28 cellular contexts compared by ENCODE assay signal in the genomic region with DNA sequence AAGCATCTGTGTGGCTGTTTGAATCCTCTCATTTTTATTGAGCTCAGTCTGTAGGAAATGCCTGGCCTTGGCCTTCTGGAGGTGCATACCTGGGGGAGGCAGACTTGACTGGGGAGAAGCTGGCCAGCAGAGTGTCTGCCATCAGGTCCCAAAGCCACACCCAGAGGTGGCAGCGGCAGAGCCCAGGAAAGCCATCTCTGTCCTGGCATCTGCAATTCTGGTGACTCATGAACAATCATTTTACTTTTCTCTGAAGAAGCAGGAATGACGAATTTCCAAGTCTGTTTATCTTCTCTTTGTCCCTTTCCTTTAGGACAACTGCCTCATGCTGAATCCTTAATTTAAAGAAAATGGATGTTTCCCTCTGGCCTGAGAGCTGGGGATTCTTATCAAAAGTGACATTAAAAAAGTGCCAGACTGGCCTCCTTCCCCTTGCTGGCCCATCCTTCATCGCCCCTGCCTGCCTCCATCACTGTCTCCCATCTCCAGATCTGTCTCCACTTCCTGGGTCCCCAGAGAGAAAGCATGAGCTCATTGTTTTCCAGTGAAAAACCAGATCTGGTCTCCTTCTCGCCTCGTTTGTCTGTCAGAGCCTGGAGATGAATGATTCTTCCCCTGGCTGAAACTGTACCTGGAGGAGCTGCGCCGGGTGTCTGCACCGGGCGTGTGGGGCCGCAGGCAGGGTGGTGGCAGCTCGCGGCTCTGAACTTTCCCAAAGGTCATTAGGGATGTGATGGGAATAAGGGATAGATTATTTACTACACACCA.
DNase-seq lines count a peak whose midpoint lies in the region; ATAC-seq, FAIRE-seq and TF ChIP-seq lines count a peak whose summit lies in the region.
"Had no signal": no experiment of that assay in that cellular context is flagged by ENCODE, and none has a peak within 500 bp of the region (broad histone marks: within the 10 kb centered on the region; RNA-seq: fewer than 3 reads in every experiment).

No MANE protein-coding gene starts in this region.

- no peak overlapping the region for H3K27ac ChIP-seq in pancreas
- H3K27ac ChIP-seq: PC-9, SJSA1, tibial nerve had no signal

- CTCF ChIA-PET in T-cell (lab: Charles Lee), result no interaction called here

- intact Hi-C loops in pancreas (cut with DNase I), result no loop called here

- POLR2A ChIA-PET in T-cell (lab: Charles Lee), result interaction anchor here in 1 of 2 donors (0.7 kb wide), 1 partner anchor 660 kb away, joined by 6 read pairs; no protein-coding TSS in a partner anchor

- no peaks in the 10 kb centered on the region for H3K36me3 ChIP-seq in pancreas
- H3K36me3 ChIP-seq: SJSA1, tibial nerve had no signal

- no peaks in the 10 kb centered on the region for H3K9me3 ChIP-seq in pancreas
- H3K9me3 ChIP-seq: SJSA1 had no signal

- no peak overlapping the region for H3K4me3 ChIP-seq in pancreas
- H3K4me3 ChIP-seq: PC-9, SJSA1, tibial nerve had no signal

- no peaks in the 10 kb centered on the region for H3K4me1 Mint-ChIP-seq in T-cell
- H3K4me1 Mint-ChIP-seq: CD8-positive, alpha-beta memory T cell; natural killer cell had no signal

- ATAC-seq in pancreas, result no peak
- no peak for ATAC-seq in T-cell (replicated peaks in 1 of 4)
- ATAC-seq: activated CD8-positive, alpha-beta T cell treated with anti-CD3 and anti-CD28 coated beads, Interleukin-2, amount 10 ng/mL, durations not matched to agents 7 days and 5 days; natural killer cell; stimulated activated naive B cell treated with anti-CD40 and anti-IgM and Interleukin-4, amounts not matched to agents 10 μg/mL and 1 μg/mL and 100 μg/mL, for 72 hours had no signal

- whole genome bisulfite sequencing in pancreas, 2 donors, result 55 to 56% methylated on average over 12 of the region's 12 CpGs

- H3K4me3 Mint-ChIP-seq in T-cell, result no peak overlapping the region
- H3K4me3 Mint-ChIP-seq: activated CD8-positive, alpha-beta T cell treated with anti-CD3 and anti-CD28 coated beads, Interleukin-2, amount 10 ng/mL, durations not matched to agents 7 days and 5 days; activated naive CD4-positive, alpha-beta T cell treated with anti-CD3 and anti-CD28 coated beads for 36 hours; activated T-cell treated with anti-CD3 and anti-CD28 coated beads, Interleukin-2, amount 50 U/mL, for 24 hours; CD8-positive, alpha-beta memory T cell; natural killer cell; stimulated activated naive B cell treated with anti-CD40 and anti-IgM and Interleukin-4, amounts not matched to agents 10 μg/mL and 1 μg/mL and 100 μg/mL, for 72 hours; T-helper 2 cell treated with Interferon-gamma antibody and Interleukin-4, amounts not matched to agents 5 μg/mL and 100 μg/mL, for 36 hours had no signal

- H3K27me3 Mint-ChIP-seq in T-cell, result peaks cover 15 to 37% of the 10 kb centered on the region in 2 donors

- no peaks in the 10 kb centered on the region for H3K27me3 ChIP-seq in pancreas
- H3K27me3 ChIP-seq: SJSA1, tibial nerve had no signal

- DNase-seq in H4 (ENCODE audit: low spot score) (peak; percentile 13), NCI-H69 (lab: John Stamatoyannopoulos, UW) (peak; percentile 49), hepatic stellate cell (ENCODE audit: low spot score) (peak; percentile 22), renal cortical epithelial cell (ENCODE audit: low read depth) (peak; percentile 13), ACHN (no peak), pancreas (no peak), T-cell (no peak)
- DNase-seq: activated CD4-positive, CD25-positive, alpha-beta regulatory T cell; activated CD8-positive, alpha-beta T cell treated with anti-CD3 and anti-CD28 coated beads, Interleukin-2, amount 10 ng/mL, durations not matched to agents 7 days and 5 days; activated naive CD4-positive, alpha-beta T cell treated with anti-CD3 and anti-CD28 coated beads for 36 hours; activated T-cell treated with anti-CD3 and anti-CD28 coated beads, Interleukin-2, amount 50 U/mL, for 24 hours; anterior cingulate cortex; CD8-positive, alpha-beta memory T cell; central memory CD4-positive, alpha-beta T cell; foreskin fibroblast; IMR-90; mesenchymal stem cell; natural killer cell; NCI-H1436; NCI-H2227 treated with DMSO at 0.1 percent for 48 hours; NCI-H774; PC-9; stimulated activated CD4-positive, alpha-beta T cell treated with anti-CD3 and anti-CD28 coated beads, Interleukin-1b, Interleukin-23, amount 100 ng/mL, for 48 hours; stimulated activated naive B cell treated with anti-CD40 and anti-IgM and Interleukin-4, amounts not matched to agents 10 μg/mL and 1 μg/mL and 100 μg/mL, for 72 hours had no signal

- H3K36me3 Mint-ChIP-seq in T-cell, result no peaks in the 10 kb centered on the region
- H3K36me3 Mint-ChIP-seq: CD8-positive, alpha-beta memory T cell; natural killer cell had no signal

- no peaks in the 10 kb centered on the region for H3K4me1 ChIP-seq in pancreas
- H3K4me1 ChIP-seq: SJSA1, tibial nerve had no signal

- FAIRE-seq in pancreas (lab: Jason Lieb, UNC), result no peak

- no peak overlapping the region for H3K27ac Mint-ChIP-seq in T-cell
- H3K27ac Mint-ChIP-seq: activated CD8-positive, alpha-beta T cell treated with anti-CD3 and anti-CD28 coated beads, Interleukin-2, amount 10 ng/mL, durations not matched to agents 7 days and 5 days; activated naive CD4-positive, alpha-beta T cell treated with anti-CD3 and anti-CD28 coated beads for 36 hours; activated T-cell treated with anti-CD3 and anti-CD28 coated beads, Interleukin-2, amount 50 U/mL, for 24 hours; CD8-positive, alpha-beta memory T cell; natural killer cell; progenitor cell of endocrine pancreas; stimulated activated naive B cell treated with anti-CD40 and anti-IgM and Interleukin-4, amounts not matched to agents 10 μg/mL and 1 μg/mL and 100 μg/mL, for 72 hours; T-helper 2 cell treated with Interferon-gamma antibody and Interleukin-4, amounts not matched to agents 5 μg/mL and 100 μg/mL, for 36 hours had no signal

- no peak for TF ChIP-seq CTCF in pancreas (IDR thresholded peaks at IDR 0.05)

- H3K9me3 Mint-ChIP-seq in T-cell, result no peaks in the 10 kb centered on the region
- H3K9me3 Mint-ChIP-seq: activated naive CD4-positive, alpha-beta T cell treated with anti-CD3 and anti-CD28 coated beads for 36 hours; activated T-cell treated with anti-CD3 and anti-CD28 coated beads, Interleukin-2, amount 50 U/mL, for 24 hours; natural killer cell; T-helper 2 cell treated with Interferon-gamma antibody and Interleukin-4, amounts not matched to agents 5 μg/mL and 100 μg/mL, for 36 hours had no signal

- in situ Hi-C loops in ACHN (cut with HindIII; ENCODE audit: low pct_ligation_motif_present, low pct_unique_long_range_greater_than_20kb, low sequenced_read_pairs), result no loop called here

Comparison
In these comparisons a context has a peak if more than half of its experiments do, and no peak if none do; other contexts are left out.
1. DNase-seq: peak in H4 (single experiment), NCI-H69 (single experiment), hepatic stellate cell (single experiment) and renal cortical epithelial cell (single experiment); none in ACHN (single experiment), pancreas (0 of 6) and T-cell (0 of 34).